In the genomic region with DNA sequence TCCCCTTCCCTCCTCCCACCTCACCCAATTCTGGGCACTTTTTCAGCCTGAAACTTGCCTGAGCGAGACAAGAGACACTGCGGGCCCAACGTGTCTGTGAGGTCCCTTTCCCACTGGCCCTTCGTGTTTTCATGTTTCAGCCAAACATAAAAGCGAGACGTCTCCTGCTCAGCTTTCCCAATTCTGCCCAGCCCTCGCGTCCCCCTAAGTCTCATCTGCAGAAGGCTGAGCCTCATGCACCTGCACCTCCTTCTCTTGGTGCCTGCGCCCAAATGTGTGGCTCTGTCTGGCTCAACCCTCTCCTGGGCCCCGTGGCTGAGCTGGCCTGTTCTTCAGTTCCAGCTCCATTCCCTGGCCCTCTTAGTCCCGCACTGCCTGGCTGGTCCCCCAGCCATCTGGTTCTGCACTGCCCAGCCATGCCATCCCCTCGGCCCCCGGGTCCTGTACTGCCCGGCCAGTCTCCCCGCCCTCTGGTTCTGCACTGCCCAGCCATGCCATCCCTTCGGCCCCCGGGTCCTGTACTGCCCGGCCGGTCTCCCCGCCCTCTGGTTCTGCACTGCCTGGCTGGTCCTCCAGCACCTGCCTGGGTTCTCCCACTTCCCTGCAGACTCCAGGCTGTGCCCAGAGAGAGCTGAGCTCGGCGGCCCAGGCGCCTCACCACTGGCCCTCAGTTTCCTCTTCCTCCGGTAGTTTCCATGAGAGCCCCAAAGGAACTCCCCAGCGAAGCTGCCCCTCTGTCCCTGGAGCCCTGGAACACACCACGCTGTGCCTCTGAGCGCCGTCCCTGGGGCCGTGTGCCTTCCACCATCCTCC, we compare ENCODE assay signal across 21 cellular contexts.
DNase-seq lines count a peak whose midpoint lies in the region; ATAC-seq and TF ChIP-seq lines count a peak whose summit lies in the region.
"Had no signal": no experiment of that assay in that cellular context is flagged by ENCODE, and none has a peak within 500 bp of the region (broad histone marks: within the 10 kb centered on the region; RNA-seq: fewer than 3 reads in every experiment).

No MANE protein-coding gene starts in this region.

- no peaks in the 10 kb centered on the region for H3K36me3 ChIP-seq in RWPE2 (ENCODE audit: low read depth)
- H3K36me3 ChIP-seq in aorta (ENCODE audit: control insufficient read depth in 1 of 2, insufficient read depth in 2 of 2, low read length in 1 of 2), result no peaks in the 10 kb centered on the region

- no peaks in the 10 kb centered on the region for H3K4me1 ChIP-seq in RWPE2 (ENCODE audit: insufficient read depth, poor library complexity, severe bottlenecking)
- H3K4me1 ChIP-seq in aorta (ENCODE audit: control insufficient read depth in 1 of 2, insufficient read depth in 2 of 2, low read length in 2 of 2), result no peaks in the 10 kb centered on the region

- H3K27me3 Mint-ChIP-seq in neural crest cell (ENCODE audit: low read depth), result peaks cover under 1% of the 10 kb centered on the region
- H3K27me3 Mint-ChIP-seq: CD4-positive, alpha-beta T cell had no signal

- no peak for TF ChIP-seq POLR2A in GM18505 (IDR thresholded peaks at IDR 0.05; ENCODE audit: borderline replicate concordance, extremely low read depth, insufficient read depth, insufficient read length)

- ATAC-seq in left ventricle myocardium superior (no peak), left cardiac atrium (no peak), RWPE2 (ENCODE audit: low read depth) (no peak), aorta (ENCODE audit: low FRiP score) (peak; percentile 19), GM18505 (IDR thresholded peaks at IDR 0.05; ENCODE audit: unreplicated experiment) (no peak)

- H3K27me3 ChIP-seq in RWPE2 (ENCODE audit: insufficient read depth, poor library complexity, severe bottlenecking) (no peaks in the 10 kb centered on the region), aorta (ENCODE audit: control insufficient read depth in 1 of 2, insufficient read depth in 2 of 2, low read length in 1 of 2) (no peaks in the 10 kb centered on the region)

- intact Hi-C loops in left ventricle myocardium superior (cut with micrococcal nuclease) (no loop called here), left cardiac atrium (cut with DNase I) (no loop called here), aorta (cut with DNase I) (no loop called here)

- peaks cover 9% of the 10 kb centered on the region for H3K36me3 Mint-ChIP-seq in neural crest cell (ENCODE audit: low read depth)

- DNase-seq in left ventricle myocardium superior (peak; percentile 14), left cardiac atrium (no peak), RWPE2 (ENCODE audit: low spot score) (peak; percentile 41), neural crest cell (ENCODE audit: low read depth, low spot score) (no peak), aorta (peak; percentile 20 to 72), dedifferentiated amniotic fluid mesenchymal stem cell (ENCODE audit: extremely low spot score) (no peak)
- DNase-seq: CD4-positive, alpha-beta T cell; GM23248; H7; KBM-7; MV-4-11; NCI-H1105 treated with DMSO at 0.1 percent for 48 hours; NCI-H146; NCI-H1930; NCI-H2107; NCI-H446; NCI-H524 treated with DMSO at 0.1 percent for 48 hours; NCI-H774; PC-9; SHP77 had no signal

- TF ChIP-seq CTCF in RWPE2 (IDR thresholded peaks at IDR 0.05; ENCODE audit: poor library complexity, severe bottlenecking), result no peak
- TF ChIP-seq CTCF in neural crest cell (conservative IDR thresholded peaks at IDR 0.05), result no peak

- WGBS in aorta, 2 donors, result 84 to 86% methylated on average over 29 of the region's 29 CpGs

- no peak overlapping the region for H3K4me3 Mint-ChIP-seq in neural crest cell
- H3K4me3 Mint-ChIP-seq: CD4-positive, alpha-beta T cell had no signal

- H3K9me3 Mint-ChIP-seq in neural crest cell, result no peaks in the 10 kb centered on the region
- H3K9me3 Mint-ChIP-seq: CD4-positive, alpha-beta T cell had no signal

- H3K9me3 ChIP-seq in RWPE2 (ENCODE audit: severe bottlenecking) (peaks cover 6% of the 10 kb centered on the region), aorta (ENCODE audit: control insufficient read depth, low read length) (no peaks in the 10 kb centered on the region)

- no peak overlapping the region for H3K27ac ChIP-seq in RWPE2 (ENCODE audit: poor library complexity, severe bottlenecking)
- no peak overlapping the region for H3K27ac ChIP-seq in aorta (ENCODE audit: low read depth in 1 of 2, low read length in 2 of 2)
- H3K27ac ChIP-seq: GM23248, PC-9 had no signal

- peaks cover 12% of the 10 kb centered on the region for H3K4me1 Mint-ChIP-seq in neural crest cell

- H3K4me3 ChIP-seq in RWPE2 (ENCODE audit: severe bottlenecking) (no peak overlapping the region), aorta (ENCODE audit: low read length in 2 of 2) (no peak overlapping the region)
- H3K4me3 ChIP-seq: GM23248, PC-9 had no signal

- peak overlapping the region; percentile 40 for H3K27ac Mint-ChIP-seq in neural crest cell (ENCODE audit: unreplicated experiment)
- H3K27ac Mint-ChIP-seq: CD4-positive, alpha-beta T cell had no signal

Comparison
In these comparisons a context has a peak if more than half of its experiments do, and no peak if none do; other contexts are left out.
1. DNase-seq: peak in left ventricle myocardium superior (single experiment), RWPE2 (single experiment) and aorta (2 of 2); none in left cardiac atrium (single experiment), neural crest cell (single experiment) and dedifferentiated amniotic fluid mesenchymal stem cell (single experiment).